ENCODE assay signal across 1 cellular context in genomic region chr19:40348125-40348913, GRCh38.
TF ChIP-seq lines count a peak whose summit lies in the region.

A gene with protein sequence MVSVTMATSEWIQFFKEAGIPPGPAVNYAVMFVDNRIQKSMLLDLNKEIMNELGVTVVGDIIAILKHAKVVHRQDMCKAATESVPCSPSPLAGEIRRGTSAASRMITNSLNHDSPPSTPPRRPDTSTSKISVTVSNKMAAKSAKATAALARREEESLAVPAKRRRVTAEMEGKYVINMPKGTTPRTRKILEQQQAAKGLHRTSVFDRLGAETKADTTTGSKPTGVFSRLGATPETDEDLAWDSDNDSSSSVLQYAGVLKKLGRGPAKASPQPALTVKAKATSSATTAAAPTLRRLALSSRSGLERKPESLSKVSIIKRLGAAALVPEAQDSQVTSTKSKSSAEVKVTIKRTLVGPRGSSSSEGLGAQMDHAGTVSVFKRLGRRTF (minus strand): TSS chr19:40348397. CDS start chr19:40341857, 6,540 bp downstream.
A gene with protein sequence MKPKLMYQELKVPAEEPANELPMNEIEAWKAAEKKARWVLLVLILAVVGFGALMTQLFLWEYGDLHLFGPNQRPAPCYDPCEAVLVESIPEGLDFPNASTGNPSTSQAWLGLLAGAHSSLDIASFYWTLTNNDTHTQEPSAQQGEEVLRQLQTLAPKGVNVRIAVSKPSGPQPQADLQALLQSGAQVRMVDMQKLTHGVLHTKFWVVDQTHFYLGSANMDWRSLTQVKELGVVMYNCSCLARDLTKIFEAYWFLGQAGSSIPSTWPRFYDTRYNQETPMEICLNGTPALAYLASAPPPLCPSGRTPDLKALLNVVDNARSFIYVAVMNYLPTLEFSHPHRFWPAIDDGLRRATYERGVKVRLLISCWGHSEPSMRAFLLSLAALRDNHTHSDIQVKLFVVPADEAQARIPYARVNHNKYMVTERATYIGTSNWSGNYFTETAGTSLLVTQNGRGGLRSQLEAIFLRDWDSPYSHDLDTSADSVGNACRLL (plus strand): TSS chr19:40348695. CDS start chr19:40366484, 17,789 bp downstream.

TF ChIP-seq in HepG2, 621 proteins besides CTCF, POLR2A, EP300 and RAD21 (continued from another document and continues in another):
- TF ChIP-seq, protein P1, sequence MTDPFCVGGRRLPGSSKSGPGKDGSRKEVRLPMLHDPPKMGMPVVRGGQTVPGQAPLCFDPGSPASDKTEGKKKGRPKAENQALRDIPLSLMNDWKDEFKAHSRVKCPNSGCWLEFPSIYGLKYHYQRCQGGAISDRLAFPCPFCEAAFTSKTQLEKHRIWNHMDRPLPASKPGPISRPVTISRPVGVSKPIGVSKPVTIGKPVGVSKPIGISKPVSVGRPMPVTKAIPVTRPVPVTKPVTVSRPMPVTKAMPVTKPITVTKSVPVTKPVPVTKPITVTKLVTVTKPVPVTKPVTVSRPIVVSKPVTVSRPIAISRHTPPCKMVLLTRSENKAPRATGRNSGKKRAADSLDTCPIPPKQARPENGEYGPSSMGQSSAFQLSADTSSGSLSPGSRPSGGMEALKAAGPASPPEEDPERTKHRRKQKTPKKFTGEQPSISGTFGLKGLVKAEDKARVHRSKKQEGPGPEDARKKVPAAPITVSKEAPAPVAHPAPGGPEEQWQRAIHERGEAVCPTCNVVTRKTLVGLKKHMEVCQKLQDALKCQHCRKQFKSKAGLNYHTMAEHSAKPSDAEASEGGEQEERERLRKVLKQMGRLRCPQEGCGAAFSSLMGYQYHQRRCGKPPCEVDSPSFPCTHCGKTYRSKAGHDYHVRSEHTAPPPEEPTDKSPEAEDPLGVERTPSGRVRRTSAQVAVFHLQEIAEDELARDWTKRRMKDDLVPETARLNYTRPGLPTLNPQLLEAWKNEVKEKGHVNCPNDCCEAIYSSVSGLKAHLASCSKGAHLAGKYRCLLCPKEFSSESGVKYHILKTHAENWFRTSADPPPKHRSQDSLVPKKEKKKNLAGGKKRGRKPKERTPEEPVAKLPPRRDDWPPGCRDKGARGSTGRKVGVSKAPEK (CRISPR knock-in tag; IDR thresholded peaks at IDR 0.05; ENCODE audit: borderline replicate concordance), result no peak
- TF ChIP-seq ELF4 (CRISPR knock-in tag; IDR thresholded peaks at IDR 0.05; ENCODE audit: borderline replicate concordance), result no peak
- no peak for TF ChIP-seq ADNP (CRISPR knock-in tag; IDR thresholded peaks at IDR 0.05)
- TF ChIP-seq, protein P2, sequence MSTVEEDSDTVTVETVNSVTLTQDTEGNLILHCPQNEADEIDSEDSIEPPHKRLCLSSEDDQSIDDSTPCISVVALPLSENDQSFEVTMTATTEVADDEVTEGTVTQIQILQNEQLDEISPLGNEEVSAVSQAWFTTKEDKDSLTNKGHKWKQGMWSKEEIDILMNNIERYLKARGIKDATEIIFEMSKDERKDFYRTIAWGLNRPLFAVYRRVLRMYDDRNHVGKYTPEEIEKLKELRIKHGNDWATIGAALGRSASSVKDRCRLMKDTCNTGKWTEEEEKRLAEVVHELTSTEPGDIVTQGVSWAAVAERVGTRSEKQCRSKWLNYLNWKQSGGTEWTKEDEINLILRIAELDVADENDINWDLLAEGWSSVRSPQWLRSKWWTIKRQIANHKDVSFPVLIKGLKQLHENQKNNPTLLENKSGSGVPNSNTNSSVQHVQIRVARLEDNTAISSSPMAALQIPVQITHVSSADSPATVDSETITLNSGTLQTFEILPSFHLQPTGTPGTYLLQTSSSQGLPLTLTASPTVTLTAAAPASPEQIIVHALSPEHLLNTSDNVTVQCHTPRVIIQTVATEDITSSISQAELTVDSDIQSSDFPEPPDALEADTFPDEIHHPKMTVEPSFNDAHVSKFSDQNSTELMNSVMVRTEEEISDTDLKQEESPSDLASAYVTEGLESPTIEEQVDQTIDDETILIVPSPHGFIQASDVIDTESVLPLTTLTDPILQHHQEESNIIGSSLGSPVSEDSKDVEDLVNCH (CRISPR knock-in tag; IDR thresholded peaks at IDR 0.05), result no peak
- TF ChIP-seq CREB1 (IDR thresholded peaks at IDR 0.05), result peak; percentile 87
- peak; percentile 70 for TF ChIP-seq CREB1 (CRISPR knock-in tag; IDR thresholded peaks at IDR 0.05)
- no peak for TF ChIP-seq HMGA1 (CRISPR knock-in tag; conservative IDR thresholded peaks at IDR 0.05)
- no peak; the same call in 1 of the 2 replicates for TF ChIP-seq AKAP8 (CRISPR knock-in tag; IDR thresholded peaks at IDR 0.05)
- peak; percentile 98 for TF ChIP-seq KAT8 (CRISPR knock-in tag; IDR thresholded peaks at IDR 0.05)
- no peak for TF ChIP-seq ZSCAN30 (CRISPR knock-in tag; IDR thresholded peaks at IDR 0.05)
- no peak for TF ChIP-seq RBAK (CRISPR knock-in tag; IDR thresholded peaks at IDR 0.05)
- TF ChIP-seq, protein P3, sequence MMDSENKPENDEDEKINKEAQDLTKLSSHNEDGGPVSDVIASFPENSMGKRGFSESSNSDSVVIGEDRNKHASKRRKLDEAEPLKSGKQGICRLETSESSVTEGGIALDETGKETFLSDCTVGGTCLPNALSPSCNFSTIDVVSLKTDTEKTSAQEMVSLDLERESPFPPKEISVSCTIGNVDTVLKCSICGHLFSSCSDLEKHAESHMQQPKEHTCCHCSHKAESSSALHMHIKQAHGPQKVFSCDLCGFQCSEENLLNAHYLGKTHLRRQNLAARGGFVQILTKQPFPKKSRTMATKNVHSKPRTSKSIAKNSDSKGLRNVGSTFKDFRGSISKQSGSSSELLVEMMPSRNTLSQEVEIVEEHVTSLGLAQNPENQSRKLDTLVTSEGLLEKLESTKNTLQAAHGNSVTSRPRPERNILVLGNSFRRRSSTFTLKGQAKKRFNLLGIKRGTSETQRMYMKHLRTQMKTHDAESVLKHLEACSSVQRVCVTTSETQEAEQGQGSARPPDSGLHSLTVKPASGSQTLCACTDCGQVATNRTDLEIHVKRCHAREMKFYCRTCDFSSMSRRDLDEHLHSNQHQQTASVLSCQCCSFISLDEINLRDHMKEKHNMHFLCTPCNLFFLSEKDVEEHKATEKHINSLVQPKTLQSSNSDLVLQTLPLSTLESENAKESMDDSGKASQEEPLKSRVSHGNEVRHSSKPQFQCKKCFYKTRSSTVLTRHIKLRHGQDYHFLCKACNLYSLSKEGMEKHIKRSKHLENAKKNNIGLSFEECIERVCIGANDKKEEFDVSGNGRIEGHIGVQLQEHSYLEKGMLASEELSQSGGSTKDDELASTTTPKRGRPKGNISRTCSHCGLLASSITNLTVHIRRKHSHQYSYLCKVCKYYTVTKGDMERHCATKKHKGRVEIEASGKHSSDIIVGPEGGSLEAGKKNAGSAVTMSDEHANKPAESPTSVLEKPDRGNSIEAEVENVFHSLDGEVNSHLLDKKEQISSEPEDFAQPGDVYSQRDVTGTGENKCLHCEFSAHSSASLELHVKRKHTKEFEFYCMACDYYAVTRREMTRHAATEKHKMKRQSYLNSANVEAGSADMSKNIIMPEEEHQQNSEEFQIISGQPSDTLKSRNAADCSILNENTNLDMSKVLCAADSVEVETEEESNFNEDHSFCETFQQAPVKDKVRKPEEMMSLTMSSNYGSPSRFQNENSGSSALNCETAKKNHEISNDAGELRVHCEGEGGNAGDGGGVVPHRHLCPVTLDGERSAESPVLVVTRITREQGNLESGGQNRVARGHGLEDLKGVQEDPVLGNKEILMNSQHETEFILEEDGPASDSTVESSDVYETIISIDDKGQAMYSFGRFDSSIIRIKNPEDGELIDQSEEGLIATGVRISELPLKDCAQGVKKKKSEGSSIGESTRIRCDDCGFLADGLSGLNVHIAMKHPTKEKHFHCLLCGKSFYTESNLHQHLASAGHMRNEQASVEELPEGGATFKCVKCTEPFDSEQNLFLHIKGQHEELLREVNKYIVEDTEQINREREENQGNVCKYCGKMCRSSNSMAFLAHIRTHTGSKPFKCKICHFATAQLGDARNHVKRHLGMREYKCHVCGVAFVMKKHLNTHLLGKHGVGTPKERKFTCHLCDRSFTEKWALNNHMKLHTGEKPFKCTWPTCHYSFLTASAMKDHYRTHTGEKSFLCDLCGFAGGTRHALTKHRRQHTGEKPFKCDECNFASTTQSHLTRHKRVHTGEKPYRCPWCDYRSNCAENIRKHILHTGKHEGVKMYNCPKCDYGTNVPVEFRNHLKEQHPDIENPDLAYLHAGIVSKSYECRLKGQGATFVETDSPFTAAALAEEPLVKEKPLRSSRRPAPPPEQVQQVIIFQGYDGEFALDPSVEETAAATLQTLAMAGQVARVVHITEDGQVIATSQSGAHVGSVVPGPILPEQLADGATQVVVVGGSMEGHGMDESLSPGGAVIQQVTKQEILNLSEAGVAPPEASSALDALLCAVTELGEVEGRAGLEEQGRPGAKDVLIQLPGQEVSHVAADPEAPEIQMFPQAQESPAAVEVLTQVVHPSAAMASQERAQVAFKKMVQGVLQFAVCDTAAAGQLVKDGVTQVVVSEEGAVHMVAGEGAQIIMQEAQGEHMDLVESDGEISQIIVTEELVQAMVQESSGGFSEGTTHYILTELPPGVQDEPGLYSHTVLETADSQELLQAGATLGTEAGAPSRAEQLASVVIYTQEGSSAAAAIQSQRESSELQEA (CRISPR knock-in tag; IDR thresholded peaks at IDR 0.05; ENCODE audit: not compliant biosample characterization), result no peak
- no peak for TF ChIP-seq ZNF576 (CRISPR knock-in tag; IDR thresholded peaks at IDR 0.05)
- TF ChIP-seq ZNF607 (CRISPR knock-in tag; IDR thresholded peaks at IDR 0.05; ENCODE audit: borderline replicate concordance), result 0 out of 2 replicates have a peak, but pooled peaks have one; percentile 23
- TF ChIP-seq ZNF800 (CRISPR knock-in tag; IDR thresholded peaks at IDR 0.05), result no peak
- peak; percentile 43; the same call in 1 of the 2 replicates for TF ChIP-seq ZNF724P (CRISPR knock-in tag; IDR thresholded peaks at IDR 0.05; ENCODE audit: borderline replicate concordance)
- TF ChIP-seq CSRNP2 (CRISPR knock-in tag; conservative IDR thresholded peaks at IDR 0.05; ENCODE audit: low read depth), result no peak
- peak; percentile 93 for TF ChIP-seq GATAD1 (CRISPR knock-in tag; IDR thresholded peaks at IDR 0.05)
- TF ChIP-seq, protein P4, sequence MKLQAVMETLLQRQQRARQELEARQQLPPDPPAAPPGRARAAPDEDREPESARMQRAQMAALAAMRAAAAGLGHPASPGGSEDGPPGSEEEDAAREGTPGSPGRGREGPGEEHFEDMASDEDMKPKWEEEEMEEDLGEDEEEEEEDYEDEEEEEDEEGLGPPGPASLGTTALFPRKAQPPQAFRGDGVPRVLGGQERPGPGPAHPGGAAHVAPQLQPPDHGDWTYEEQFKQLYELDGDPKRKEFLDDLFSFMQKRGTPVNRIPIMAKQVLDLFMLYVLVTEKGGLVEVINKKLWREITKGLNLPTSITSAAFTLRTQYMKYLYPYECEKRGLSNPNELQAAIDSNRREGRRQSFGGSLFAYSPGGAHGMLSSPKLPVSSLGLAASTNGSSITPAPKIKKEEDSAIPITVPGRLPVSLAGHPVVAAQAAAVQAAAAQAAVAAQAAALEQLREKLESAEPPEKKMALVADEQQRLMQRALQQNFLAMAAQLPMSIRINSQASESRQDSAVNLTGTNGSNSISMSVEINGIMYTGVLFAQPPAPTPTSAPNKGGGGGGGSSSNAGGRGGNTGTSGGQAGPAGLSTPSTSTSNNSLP (IDR thresholded peaks at IDR 0.05; ENCODE audit: low read depth, low read length), result no peak; the same call in 1 of the 2 replicates
- no peak for TF ChIP-seq RFX1 (IDR thresholded peaks at IDR 0.05)
- TF ChIP-seq ZNF720 (CRISPR knock-in tag; IDR thresholded peaks at IDR 0.05), result no peak
- no peak; the same call in 1 of the 2 replicates for TF ChIP-seq ARNT2 (CRISPR knock-in tag; IDR thresholded peaks at IDR 0.05; ENCODE audit: low read depth)
- no peak for TF ChIP-seq ZNF703 (CRISPR knock-in tag; IDR thresholded peaks at IDR 0.05; ENCODE audit: borderline replicate concordance)
- TF ChIP-seq CREM (IDR thresholded peaks at IDR 0.05), result peak; percentile 63
- TF ChIP-seq CREM (CRISPR knock-in tag; IDR thresholded peaks at IDR 0.05), result no peak
- TF ChIP-seq, protein P5, sequence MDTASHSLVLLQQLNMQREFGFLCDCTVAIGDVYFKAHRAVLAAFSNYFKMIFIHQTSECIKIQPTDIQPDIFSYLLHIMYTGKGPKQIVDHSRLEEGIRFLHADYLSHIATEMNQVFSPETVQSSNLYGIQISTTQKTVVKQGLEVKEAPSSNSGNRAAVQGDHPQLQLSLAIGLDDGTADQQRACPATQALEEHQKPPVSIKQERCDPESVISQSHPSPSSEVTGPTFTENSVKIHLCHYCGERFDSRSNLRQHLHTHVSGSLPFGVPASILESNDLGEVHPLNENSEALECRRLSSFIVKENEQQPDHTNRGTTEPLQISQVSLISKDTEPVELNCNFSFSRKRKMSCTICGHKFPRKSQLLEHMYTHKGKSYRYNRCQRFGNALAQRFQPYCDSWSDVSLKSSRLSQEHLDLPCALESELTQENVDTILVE (CRISPR knock-in tag; IDR thresholded peaks at IDR 0.05), result peak; percentile 97
- TF ChIP-seq, protein P6, sequence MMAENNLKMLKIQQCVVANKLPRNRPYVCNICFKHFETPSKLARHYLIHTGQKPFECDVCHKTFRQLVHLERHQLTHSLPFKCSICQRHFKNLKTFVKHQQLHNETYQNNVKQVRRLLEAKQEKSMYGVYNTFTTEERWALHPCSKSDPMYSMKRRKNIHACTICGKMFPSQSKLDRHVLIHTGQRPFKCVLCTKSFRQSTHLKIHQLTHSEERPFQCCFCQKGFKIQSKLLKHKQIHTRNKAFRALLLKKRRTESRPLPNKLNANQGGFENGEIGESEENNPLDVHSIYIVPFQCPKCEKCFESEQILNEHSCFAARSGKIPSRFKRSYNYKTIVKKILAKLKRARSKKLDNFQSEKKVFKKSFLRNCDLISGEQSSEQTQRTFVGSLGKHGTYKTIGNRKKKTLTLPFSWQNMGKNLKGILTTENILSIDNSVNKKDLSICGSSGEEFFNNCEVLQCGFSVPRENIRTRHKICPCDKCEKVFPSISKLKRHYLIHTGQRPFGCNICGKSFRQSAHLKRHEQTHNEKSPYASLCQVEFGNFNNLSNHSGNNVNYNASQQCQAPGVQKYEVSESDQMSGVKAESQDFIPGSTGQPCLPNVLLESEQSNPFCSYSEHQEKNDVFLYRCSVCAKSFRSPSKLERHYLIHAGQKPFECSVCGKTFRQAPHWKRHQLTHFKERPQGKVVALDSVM (CRISPR knock-in tag; IDR thresholded peaks at IDR 0.05), result no peak; the same call in 1 of the 2 replicates
